Comparison of ENCODE assay signal across 7 cellular contexts in the genomic region with DNA sequence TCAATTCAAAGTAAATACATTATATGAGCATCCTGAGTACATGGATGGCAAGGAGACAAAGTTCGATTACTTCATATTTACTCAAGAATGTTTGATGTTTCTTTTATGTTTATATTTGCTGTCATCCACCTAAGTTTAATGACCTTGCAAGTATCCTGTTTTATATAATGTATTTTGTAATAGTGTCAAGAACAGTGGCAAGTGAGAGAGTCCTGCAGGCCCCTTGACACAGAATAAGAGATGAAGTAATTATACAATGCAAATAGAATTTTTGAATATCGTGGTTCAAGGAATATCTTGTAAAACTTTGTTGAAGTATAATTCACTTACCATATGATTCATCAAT.
DNase-seq lines count a peak whose midpoint lies in the region; ATAC-seq and TF ChIP-seq lines count a peak whose summit lies in the region.
"Not testable (repeated sequence)": the region's sequence is repeated elsewhere in the genome, so short reads cannot be mapped to it uniquely, and the experiment has no call there.

No MANE protein-coding gene starts in this region.

- peaks cover 37% of the 10 kb centered on the region for H3K4me1 Mint-ChIP-seq in GM23338

- H2AFZ ChIP-seq in GM23338, result not testable (repeated sequence)
- H2AFZ ChIP-seq in neuronal stem cell (ENCODE audit: low read length), result peak overlapping the region; percentile 78

- not testable (repeated sequence) for H3K4ac ChIP-seq in neuronal stem cell (ENCODE audit: low read length)

- not testable (repeated sequence) for TF ChIP-seq POLR2A in right lobe of liver (IDR thresholded peaks at IDR 0.05)

- H4K20me1 ChIP-seq in GM23338 (replicated peaks; ENCODE audit: insufficient read depth), result not testable (repeated sequence)

- not testable (repeated sequence) for H2BK15ac ChIP-seq in neuronal stem cell (ENCODE audit: low read length)

- intact Hi-C loops in left colon (cut with DNase I, micrococcal nuclease); right lobe of liver (cut with DNase I): not testable (repeated sequence)

- H3K36me3 Mint-ChIP-seq in GM23338 (ENCODE audit: low read depth), result peaks cover 18% of the 10 kb centered on the region; the same call in 2 of the 3 replicates

- peaks cover 12% of the 10 kb centered on the region for H3K27me3 Mint-ChIP-seq in GM23338 (ENCODE audit: insufficient read depth, low read depth, poor library complexity)

- not testable (repeated sequence) for H3K79me2 ChIP-seq in GM23338 (replicated peaks; ENCODE audit: insufficient read depth)

- not testable (repeated sequence) for H2BK120ac ChIP-seq in neuronal stem cell (ENCODE audit: low read depth, low read length)

- not testable (repeated sequence) for H3K18ac ChIP-seq in neuronal stem cell (ENCODE audit: low read length)

- not testable (repeated sequence) for H3K9me3 Mint-ChIP-seq in GM23338

- H3K9me2 ChIP-seq in GM23338 (ENCODE audit: insufficient read depth), result not testable (repeated sequence)

- not testable (repeated sequence) for H3K27ac Mint-ChIP-seq in GM23338

- H3K27me3 ChIP-seq in GM23338 (ENCODE audit: insufficient read depth); right lobe of liver; neuronal stem cell (ENCODE audit: control insufficient read depth in 3 of 3, insufficient read depth in 3 of 3, low read depth in 1 of 3, low read length in 3 of 3): not testable (repeated sequence)

- not testable (repeated sequence) for H3K4me3 Mint-ChIP-seq in GM23338

- ATAC-seq in GM23338, result not testable (repeated sequence)
- peak; percentile 91 for ATAC-seq in left colon
- peak; percentile 36 to 77 (median 53) for ATAC-seq in right lobe of liver

- DNase-seq in GM23338 (ENCODE audit: low spot score); left colon; right lobe of liver; neuronal stem cell (ENCODE audit: low spot score): not testable (repeated sequence)
- DNase-seq in LNCaP clone FGC (ENCODE audit: low read depth) (peak; percentile 93), amniotic epithelial cell (ENCODE audit: low read depth) (peak; percentile 27)

- H3K27ac ChIP-seq in 22Rv1, result peak overlapping the region; percentile 67
- not testable (repeated sequence) for H3K27ac ChIP-seq in GM23338 (ENCODE audit: low read depth); neuronal stem cell (replicated peaks; ENCODE audit: low read length)
- peak overlapping the region in 1 of 3 donors; percentile 69 for H3K27ac ChIP-seq in right lobe of liver

- TF ChIP-seq CTCF in 22Rv1 (IDR thresholded peaks at IDR 0.05); GM23338 (conservative IDR thresholded peaks at IDR 0.05; ENCODE audit: low read depth in 2 of 2); LNCaP clone FGC (IDR thresholded peaks at IDR 0.05; ENCODE audit: control insufficient read depth, extremely low read depth, insufficient read depth); right lobe of liver (IDR thresholded peaks at IDR 0.05): not testable (repeated sequence)

- not testable (repeated sequence) for H3K36me3 ChIP-seq in GM23338 (ENCODE audit: insufficient read depth); right lobe of liver; neuronal stem cell (replicated peaks in 1 of 2; ENCODE audit: control insufficient read depth in 2 of 2, insufficient read depth in 2 of 2, low read length in 2 of 2)

- H3K4me3 ChIP-seq in GM23338; LNCaP clone FGC (ENCODE audit: low read depth, low read length); right lobe of liver; neuronal stem cell (ENCODE audit: low read length in 2 of 2): not testable (repeated sequence)

- H3K4me2 ChIP-seq in GM23338, result peak overlapping the region; percentile 28; the same call in 1 of the 2 replicates
- H3K4me2 ChIP-seq in neuronal stem cell (ENCODE audit: insufficient read depth, low read length, poor library complexity, severe bottlenecking), result not testable (repeated sequence)

- not testable (repeated sequence) for H3F3A ChIP-seq in GM23338 (replicated peaks; ENCODE audit: low read depth)

- H2AK5ac ChIP-seq in neuronal stem cell (ENCODE audit: low read depth, low read length), result not testable (repeated sequence)

- not testable (repeated sequence) for H2BK5ac ChIP-seq in neuronal stem cell (ENCODE audit: low read length)

- not testable (repeated sequence) for H3K14ac ChIP-seq in neuronal stem cell (ENCODE audit: low read length)

- not testable (repeated sequence) for H4K91ac ChIP-seq in neuronal stem cell (ENCODE audit: low read depth, low read length, poor library complexity)

- not testable (repeated sequence) for H4K8ac ChIP-seq in neuronal stem cell (ENCODE audit: low read depth, low read length)

- H3K79me1 ChIP-seq in neuronal stem cell (ENCODE audit: low read depth, low read length), result not testable (repeated sequence)

- H3K9me3 ChIP-seq in right lobe of liver; neuronal stem cell (replicated peaks in 1 of 2; ENCODE audit: control insufficient read depth in 2 of 2, insufficient read depth in 1 of 2, low read depth in 1 of 2, low read length in 2 of 2): not testable (repeated sequence)

- H3K9ac ChIP-seq in neuronal stem cell (ENCODE audit: low read depth, low read length, poor library complexity), result not testable (repeated sequence)

- H3K4me1 ChIP-seq in GM23338 (ENCODE audit: insufficient read depth) (peaks cover 28% of the 10 kb centered on the region), right lobe of liver (peaks cover 0 to 33% (median 7%) of the 10 kb centered on the region in 4 donors)
- H3K4me1 ChIP-seq in neuronal stem cell (ENCODE audit: control insufficient read depth in 2 of 2, insufficient read depth in 1 of 2, low read depth in 1 of 2, low read length in 2 of 2), result not testable (repeated sequence)

- not testable (repeated sequence) for H2BK12ac ChIP-seq in neuronal stem cell (ENCODE audit: low read length)

- not testable (repeated sequence) for H3K23ac ChIP-seq in neuronal stem cell (ENCODE audit: low read depth, low read length, poor library complexity)

- 16% methylated on average over 2 of the region's 2 CpGs for WGBS in right lobe of liver (ENCODE audit: insufficient coverage, low coverage, low lambda C conversion rate, missing lambda C conversion rate)
- no CpG with 5 or more reads among the region's 2 CpGs for WGBS in neuronal stem cell (ENCODE audit: extremely low coverage in 2 of 2, insufficient read length in 2 of 2, insufficient replicate concordance in 1 of 2), 2 donors
